Comparison of ENCODE assay signal across 8 cellular contexts in the genomic region with DNA sequence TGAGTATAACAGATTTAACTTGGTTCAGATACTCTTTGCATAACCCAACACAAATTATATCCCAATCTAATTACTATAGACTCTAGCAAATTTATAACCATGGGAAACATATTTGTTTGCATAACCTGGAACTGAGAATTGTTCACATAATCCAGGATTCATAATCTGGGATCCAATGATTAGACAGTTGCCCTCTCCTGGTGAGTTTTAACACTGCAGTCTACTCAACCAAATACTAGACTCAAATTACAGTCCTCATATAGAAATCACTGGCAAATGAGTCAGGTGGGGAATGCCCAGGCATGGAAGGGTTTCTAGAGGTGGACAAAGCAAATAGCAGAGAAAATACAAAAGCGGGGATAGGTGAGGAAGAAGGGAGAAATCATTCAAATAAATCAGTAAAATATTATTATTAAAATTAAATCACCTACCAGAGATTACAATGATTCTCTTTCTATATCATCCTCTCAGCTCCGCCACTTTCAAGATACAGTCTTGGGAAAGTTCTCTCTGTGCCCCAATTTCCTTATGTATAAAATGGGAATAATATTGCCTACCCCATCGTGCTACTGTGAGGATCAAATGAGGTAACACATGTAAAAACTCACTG. TPM values are rescaled to one million over a fixed set of nuclear protein-coding genes. Genes with fewer than 3 reads are reported as not detected.
DNase-seq lines count a peak whose midpoint lies in the region; ATAC-seq and TF ChIP-seq lines count a peak whose summit lies in the region.

No MANE protein-coding gene starts in this region.

- no peak overlapping the region for H3K4me3 Mint-ChIP-seq in HFFc6

- peaks cover 5% of the 10 kb centered on the region for H3K27me3 Mint-ChIP-seq in HFFc6 (ENCODE audit: insufficient read depth)

- H3K4me1 Mint-ChIP-seq in HFFc6 (ENCODE audit: low read depth): peaks cover 19% of the 10 kb centered on the region

- no peaks in the 10 kb centered on the region for H3K36me3 Mint-ChIP-seq in HFFc6 (ENCODE audit: low read depth)

- TF ChIP-seq CTCF in HFFc6 (IDR thresholded peaks at IDR 0.05): peak; percentile 90
- peak; percentile 81 for TF ChIP-seq CTCF in OCI-LY3 (IDR thresholded peaks at IDR 0.05; ENCODE audit: low read depth, low read length)
- peak; percentile 66 for TF ChIP-seq CTCF in brain microvascular endothelial cell (IDR thresholded peaks at IDR 0.05; ENCODE audit: low read depth, low read length, missing control alignments)
- TF ChIP-seq CTCF in tibial artery (IDR thresholded peaks at IDR 0.05): peak; percentile 58 to 74

- DNase-seq in NCI-H526 (lab: John Stamatoyannopoulos, UW): peak; percentile 34 to 76
- no peak for DNase-seq in NCI-H526 treated with DMSO at 0.1 percent for 48 hours (lab: John Stamatoyannopoulos, UW)
- DNase-seq in HFFc6: peak; percentile 51
- DNase-seq in brain microvascular endothelial cell: peak; percentile 81
- no peak for DNase-seq in left colon
- DNase-seq in tibial artery: no peak
- DNase-seq in NK-92 (lab: John Stamatoyannopoulos, UW; ENCODE audit: unreplicated experiment): no peak

- H3K9ac ChIP-seq in OCI-LY3 (ENCODE audit: low read length): no peak overlapping the region

- no peak overlapping the region for H3K4me2 ChIP-seq in OCI-LY3 (ENCODE audit: low read length)

- H3K4me3 ChIP-seq in OCI-LY3 (ENCODE audit: low read length) (no peak overlapping the region), brain microvascular endothelial cell (ENCODE audit: low read depth, low read length) (no peak overlapping the region), tibial artery (no peak overlapping the region)

- no peaks in the 10 kb centered on the region for H3K36me3 ChIP-seq in OCI-LY3 (replicated peaks; ENCODE audit: low read depth, low read length)
- H3K36me3 ChIP-seq in brain microvascular endothelial cell (replicated peaks): no peaks in the 10 kb centered on the region
- no peaks in the 10 kb centered on the region for H3K36me3 ChIP-seq in tibial artery

- H2AFZ ChIP-seq in OCI-LY3 (ENCODE audit: low read depth, low read length): no peak overlapping the region

- ATAC-seq in left colon: peak; percentile 54

- H3K9me3 ChIP-seq in OCI-LY3 (ENCODE audit: insufficient read depth, low read length): no peaks in the 10 kb centered on the region
- H3K9me3 ChIP-seq in tibial artery: no peaks in the 10 kb centered on the region

- H3K27me3 ChIP-seq in OCI-LY3 (ENCODE audit: low read depth, low read length) (peaks cover 4% of the 10 kb centered on the region; the same call in 1 of the 2 replicates), brain microvascular endothelial cell (replicated peaks) (no peaks in the 10 kb centered on the region), tibial artery (no peaks in the 10 kb centered on the region)

- no peak overlapping the region for H3K27ac Mint-ChIP-seq in HFFc6

- no peaks in the 10 kb centered on the region for H3K79me2 ChIP-seq in OCI-LY3 (ENCODE audit: low read length)

- no peaks in the 10 kb centered on the region for H4K20me1 ChIP-seq in OCI-LY3 (ENCODE audit: insufficient read depth, low read length)

- H3K27ac ChIP-seq in OCI-LY3 (ENCODE audit: low read length) (no peak overlapping the region), brain microvascular endothelial cell (no peak overlapping the region), tibial artery (no peak overlapping the region)

- in situ Hi-C loops in brain microvascular endothelial cell (cut with HindIII; ENCODE audit: low pct_ligation_motif_present, low sequenced_read_pairs): no loop called here

- no peaks in the 10 kb centered on the region for H3K9me3 Mint-ChIP-seq in HFFc6

- peaks cover 31% of the 10 kb centered on the region for H3K4me1 ChIP-seq in OCI-LY3 (ENCODE audit: low read length)
- no peaks in the 10 kb centered on the region for H3K4me1 ChIP-seq in tibial artery

- intact Hi-C loops in left colon (cut with DNase I, micrococcal nuclease) (no loop called here), tibial artery (cut with DNase I; ENCODE audit: low total_unique reads) (no loop called here)

RNA-seq across cellular contexts. Expression of a gene that starts 9.4 kb away (rescaled TPM):
- total RNA-seq in HFFc6 (2021; fragmentation: NEBNext Ultra II Directional; extraction: Animal tissue kit (Norgen Biotek cat#: 25700)): under 1 TPM; 0.20 to 0.45 (median 0.31) TPM
- 10 to 100 TPM; 26.6 to 34.3 TPM for total RNA-seq in left colon

Comparison
In these comparisons a context has a peak if more than half of its experiments do, and no peak if none do; other contexts are left out.
1. DNase-seq: peak in NCI-H526 (2 of 2), HFFc6 (single experiment) and brain microvascular endothelial cell (single experiment); none in NCI-H526 treated with DMSO at 0.1 percent for 48 hours (single experiment), left colon (0 of 2), tibial artery (0 of 2) and NK-92 (single experiment).
2. RNA of a gene that starts 9.4 kb away (total RNA-seq): 26.6 to 34.3 TPM in left colon; 0.20 to 0.45 TPM in HFFc6; every median in the first group is over 10 times any median in the second.
3. Peak in every context shown above with its lines, with median percentiles within 50 percentile points of each other: CTCF ChIP-seq.